Comparison of ENCODE assay signal across 7 cellular contexts in the genomic region with DNA sequence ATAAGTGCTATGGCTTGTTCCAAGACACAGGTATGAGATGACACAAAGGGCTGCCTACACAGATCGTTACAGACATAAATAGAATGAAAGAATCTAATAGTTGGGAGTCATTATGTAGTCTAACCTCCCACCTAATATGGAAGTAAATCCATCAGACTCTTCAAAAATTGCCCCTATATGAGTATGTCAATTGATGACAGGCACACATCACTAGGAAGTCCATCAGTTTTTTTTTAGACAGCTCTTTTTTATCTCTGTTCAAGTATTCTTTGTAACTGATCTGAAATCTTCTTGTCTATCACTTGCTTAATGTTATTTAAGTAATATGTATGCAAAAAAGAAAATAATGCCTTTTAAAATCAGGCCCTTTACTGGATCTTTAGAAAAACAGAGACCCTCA.
"Had no signal": no experiment of that assay in that cellular context is flagged by ENCODE, and none has a peak within 500 bp of the region (broad histone marks: within the 10 kb centered on the region; RNA-seq: fewer than 3 reads in every experiment).

No MANE protein-coding gene starts in this region.

- DNase-seq: IMR-90, KBM-7, KG1 had no signal

- H3K27ac ChIP-seq: HL-60 had no signal

- FAIRE-seq: HepG2, HTR-8/SVneo, K562 had no signal

- H3K4me3 ChIP-seq: K562 had no signal
